10 cellular contexts compared by ENCODE assay signal in genomic region chr10:81108516-81109199, GRCh38.
DNase-seq lines count a peak whose midpoint lies in the region; ATAC-seq and TF ChIP-seq lines count a peak whose summit lies in the region.
"Had no signal": no experiment of that assay in that cellular context is flagged by ENCODE, and none has a peak within 500 bp of the region (broad histone marks: within the 10 kb centered on the region; RNA-seq: fewer than 3 reads in every experiment).

No MANE protein-coding gene starts in this region.

- no peak for TF ChIP-seq CTCF in GM10266 (IDR thresholded peaks at IDR 0.05; ENCODE audit: control insufficient read depth, insufficient read depth, low read depth, missing control alignments)

- peak; percentile 39 for DNase-seq in GM10266 (ENCODE audit: extremely low spot score)
- DNase-seq in NCI-H748 (lab: John Stamatoyannopoulos, UW; ENCODE audit: unreplicated experiment) = no peak
- DNase-seq in stimulated activated CD4-positive, alpha-beta T cell treated with anti-CD3 and anti-CD28 coated beads, Interleukin-2, amount 100 ng/mL, for 48 hours = no peak
- DNase-seq in activated CD8-positive, alpha-beta memory T cell treated with anti-CD3 and anti-CD28 coated beads for 24 hours = no peak
- no peak for DNase-seq in activated T-cell treated with anti-CD3 and anti-CD28 coated beads, Interleukin-2, amount 50 U/mL, for 48 hours
- DNase-seq: CD8-positive, alpha-beta memory T cell; testis had no signal

- ATAC-seq in GM21360 (IDR thresholded peaks at IDR 0.05; ENCODE audit: unreplicated experiment) (peak; percentile 91), HG03139 (IDR thresholded peaks at IDR 0.05; ENCODE audit: unreplicated experiment) (peak; percentile 90)

- H3K27ac ChIP-seq in angular gyrus (ENCODE audit: low read depth, low read length) = peak overlapping the region; percentile 16
- H3K27ac ChIP-seq: testis had no signal
